ENCODE assay signal across 1 cellular context in genomic region chr9:136058152-136058483, GRCh38.
TF ChIP-seq lines count a peak whose summit lies in the region.

No MANE protein-coding gene starts in this region.

TF ChIP-seq in WTC11, 78 proteins besides CTCF, POLR2A, EP300 and RAD21 (continued from another document):
- TF ChIP-seq GRHL2 (CRISPR knock-in tag; IDR thresholded peaks at IDR 0.05; ENCODE audit: insufficient replicate concordance, severe bottlenecking) (no peak), STAT6 (CRISPR knock-in tag; conservative IDR thresholded peaks at IDR 0.05; ENCODE audit: low read depth) (no peak), PREB (CRISPR knock-in tag; IDR thresholded peaks at IDR 0.05; ENCODE audit: borderline replicate concordance) (no peak), KAT7 (CRISPR knock-in tag; IDR thresholded peaks at IDR 0.05; ENCODE audit: borderline replicate concordance) (no peak), AR (CRISPR knock-in tag; IDR thresholded peaks at IDR 0.05) (no peak), RELA (CRISPR knock-in tag; IDR thresholded peaks at IDR 0.05; ENCODE audit: borderline replicate concordance) (no peak), AFF4 (CRISPR knock-in tag; IDR thresholded peaks at IDR 0.05; ENCODE audit: borderline replicate concordance) (no peak)
